In the genomic region with DNA sequence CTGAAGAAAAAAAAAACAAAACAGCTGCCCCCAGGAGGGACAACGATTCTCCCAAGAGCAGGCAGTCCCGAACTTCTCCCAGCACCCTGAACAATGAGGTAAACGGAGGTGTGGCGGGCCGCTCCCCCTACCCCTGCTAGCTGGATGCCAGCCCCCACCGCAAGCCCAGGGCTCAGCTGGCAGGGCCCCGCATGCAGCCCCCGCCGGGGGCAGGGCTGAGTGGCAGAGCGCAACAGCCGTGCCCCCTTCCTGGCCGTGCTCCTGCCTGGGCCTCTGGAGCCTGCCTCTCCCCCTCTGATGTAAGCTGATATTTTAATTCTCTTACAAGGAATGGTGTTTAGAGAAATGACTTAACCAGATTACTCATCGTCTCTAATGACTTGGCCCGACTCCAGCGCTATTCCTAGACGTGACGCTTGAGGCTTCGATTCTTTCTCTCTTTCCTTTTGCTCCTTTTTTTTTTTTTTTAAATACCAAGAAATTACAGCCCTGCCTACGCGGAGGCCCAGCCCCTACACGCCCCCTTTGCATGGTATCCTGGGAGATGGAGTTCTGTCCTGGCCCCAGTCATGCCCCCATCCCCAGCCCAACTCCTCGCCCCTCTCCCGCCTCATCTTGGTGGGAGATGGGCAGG, we compare ENCODE assay signal across 1 cellular context.
TF ChIP-seq lines count a peak whose summit lies in the region.

No MANE protein-coding gene starts in this region.

TF ChIP-seq in K562, 482 proteins besides CTCF, POLR2A, EP300 and RAD21 (continued from another document and continues in another):
- TF ChIP-seq, protein P1, sequence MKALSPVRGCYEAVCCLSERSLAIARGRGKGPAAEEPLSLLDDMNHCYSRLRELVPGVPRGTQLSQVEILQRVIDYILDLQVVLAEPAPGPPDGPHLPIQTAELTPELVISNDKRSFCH (CRISPR knock-in tag; IDR thresholded peaks at IDR 0.05), result no peak
- TF ChIP-seq, protein P1 (tag; IDR thresholded peaks at IDR 0.05), result no peak
- TF ChIP-seq, protein P2, sequence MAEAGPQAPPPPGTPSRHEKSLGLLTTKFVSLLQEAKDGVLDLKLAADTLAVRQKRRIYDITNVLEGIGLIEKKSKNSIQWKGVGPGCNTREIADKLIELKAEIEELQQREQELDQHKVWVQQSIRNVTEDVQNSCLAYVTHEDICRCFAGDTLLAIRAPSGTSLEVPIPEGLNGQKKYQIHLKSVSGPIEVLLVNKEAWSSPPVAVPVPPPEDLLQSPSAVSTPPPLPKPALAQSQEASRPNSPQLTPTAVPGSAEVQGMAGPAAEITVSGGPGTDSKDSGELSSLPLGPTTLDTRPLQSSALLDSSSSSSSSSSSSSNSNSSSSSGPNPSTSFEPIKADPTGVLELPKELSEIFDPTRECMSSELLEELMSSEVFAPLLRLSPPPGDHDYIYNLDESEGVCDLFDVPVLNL (CRISPR knock-in tag; IDR thresholded peaks at IDR 0.05; ENCODE audit: low read depth), result no peak
- TF ChIP-seq ZNF143 (CRISPR knock-in tag; IDR thresholded peaks at IDR 0.05) (peak; percentile 84), ARID2 (IDR thresholded peaks at IDR 0.05) (no peak), PRMT5 (CRISPR knock-in tag; IDR thresholded peaks at IDR 0.05) (no peak), CHCHD3 (CRISPR knock-in tag; IDR thresholded peaks at IDR 0.05) (no peak), BMI1 (IDR thresholded peaks at IDR 0.05; ENCODE audit: low read length) (no peak), ERF (CRISPR knock-in tag; IDR thresholded peaks at IDR 0.05) (no peak), SMARCE1 (IDR thresholded peaks at IDR 0.05) (peak; percentile 69; the same call in 1 of the 2 replicates), MCM2 (IDR thresholded peaks at IDR 0.05; ENCODE audit: low read depth) (no peak), RBBP5 (IDR thresholded peaks at IDR 0.05; ENCODE audit: borderline replicate concordance, insufficient read depth, low read length, poor library complexity, severe bottlenecking) (peak; percentile 27), TRIM28 (IDR thresholded peaks at IDR 0.05) (no peak), ZNF3 (CRISPR knock-in tag; IDR thresholded peaks at IDR 0.05) (no peak), MTA1 (IDR thresholded peaks at IDR 0.05; ENCODE audit: borderline replicate concordance) (no peak), NUFIP1 (IDR thresholded peaks at IDR 0.05; ENCODE audit: partially characterized antibody) (no peak), CBFA2T2 (conservative IDR thresholded peaks at IDR 0.05) (no peak), ZC3H4 (CRISPR knock-in tag; IDR thresholded peaks at IDR 0.05; ENCODE audit: borderline replicate concordance) (no peak), XRCC5 (IDR thresholded peaks at IDR 0.05; ENCODE audit: low read depth, low read length) (0 out of 2 replicates have a peak, but pooled peaks have one; percentile 40), GABPB1 (CRISPR knock-in tag; IDR thresholded peaks at IDR 0.05) (peak; percentile 27; the same call in 1 of the 2 replicates), SRSF1 (IDR thresholded peaks at IDR 0.05; ENCODE audit: low read depth, low read length) (no peak), CREB1 (IDR thresholded peaks at IDR 0.05) (peak; percentile 78), CREB1 (CRISPR knock-in tag; IDR thresholded peaks at IDR 0.05) (peak; percentile 43; the same call in 1 of the 2 replicates), ZNF347 (CRISPR knock-in tag; IDR thresholded peaks at IDR 0.05; ENCODE audit: low read depth) (no peak), NRF1 (conservative IDR thresholded peaks at IDR 0.05 in 1 of 2, IDR thresholded peaks at IDR 0.05 in 1 of 2) (peak; percentile 21 to 28; a peak in 2 of 4 replicates), SPI1 (IDR thresholded peaks at IDR 0.05; ENCODE audit: borderline replicate concordance, low read depth, low read length) (no peak), CEBPB (tag; IDR thresholded peaks at IDR 0.05) (no peak), ZNF586 (CRISPR knock-in tag; conservative IDR thresholded peaks at IDR 0.05) (no peak), SRSF3 (IDR thresholded peaks at IDR 0.05; ENCODE audit: insufficient read depth, low read length) (no peak), MYNN (IDR thresholded peaks at IDR 0.05) (peak; percentile 27; the same call in 1 of the 2 replicates), MYNN (CRISPR knock-in tag; IDR thresholded peaks at IDR 0.05) (no peak), ESRRB (CRISPR knock-in tag; IDR thresholded peaks at IDR 0.05; ENCODE audit: borderline replicate concordance) (no peak), WHSC1 (IDR thresholded peaks at IDR 0.05; ENCODE audit: low read length) (no peak), L3MBTL2 (IDR thresholded peaks at IDR 0.05) (peak; percentile 13; the same call in 1 of the 2 replicates), POLR2AphosphoS2 (IDR thresholded peaks at IDR 0.05; ENCODE audit: low read length) (no peak)
- TF ChIP-seq, protein P3, sequence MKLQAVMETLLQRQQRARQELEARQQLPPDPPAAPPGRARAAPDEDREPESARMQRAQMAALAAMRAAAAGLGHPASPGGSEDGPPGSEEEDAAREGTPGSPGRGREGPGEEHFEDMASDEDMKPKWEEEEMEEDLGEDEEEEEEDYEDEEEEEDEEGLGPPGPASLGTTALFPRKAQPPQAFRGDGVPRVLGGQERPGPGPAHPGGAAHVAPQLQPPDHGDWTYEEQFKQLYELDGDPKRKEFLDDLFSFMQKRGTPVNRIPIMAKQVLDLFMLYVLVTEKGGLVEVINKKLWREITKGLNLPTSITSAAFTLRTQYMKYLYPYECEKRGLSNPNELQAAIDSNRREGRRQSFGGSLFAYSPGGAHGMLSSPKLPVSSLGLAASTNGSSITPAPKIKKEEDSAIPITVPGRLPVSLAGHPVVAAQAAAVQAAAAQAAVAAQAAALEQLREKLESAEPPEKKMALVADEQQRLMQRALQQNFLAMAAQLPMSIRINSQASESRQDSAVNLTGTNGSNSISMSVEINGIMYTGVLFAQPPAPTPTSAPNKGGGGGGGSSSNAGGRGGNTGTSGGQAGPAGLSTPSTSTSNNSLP (IDR thresholded peaks at IDR 0.05; ENCODE audit: borderline replicate concordance, low read depth, low read length), result peak; percentile 90; the same call in 1 of the 2 replicates
- TF ChIP-seq, protein P4, sequence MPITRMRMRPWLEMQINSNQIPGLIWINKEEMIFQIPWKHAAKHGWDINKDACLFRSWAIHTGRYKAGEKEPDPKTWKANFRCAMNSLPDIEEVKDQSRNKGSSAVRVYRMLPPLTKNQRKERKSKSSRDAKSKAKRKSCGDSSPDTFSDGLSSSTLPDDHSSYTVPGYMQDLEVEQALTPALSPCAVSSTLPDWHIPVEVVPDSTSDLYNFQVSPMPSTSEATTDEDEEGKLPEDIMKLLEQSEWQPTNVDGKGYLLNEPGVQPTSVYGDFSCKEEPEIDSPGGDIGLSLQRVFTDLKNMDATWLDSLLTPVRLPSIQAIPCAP (CRISPR knock-in tag; IDR thresholded peaks at IDR 0.05; ENCODE audit: borderline replicate concordance), result no peak
- TF ChIP-seq, protein P5, sequence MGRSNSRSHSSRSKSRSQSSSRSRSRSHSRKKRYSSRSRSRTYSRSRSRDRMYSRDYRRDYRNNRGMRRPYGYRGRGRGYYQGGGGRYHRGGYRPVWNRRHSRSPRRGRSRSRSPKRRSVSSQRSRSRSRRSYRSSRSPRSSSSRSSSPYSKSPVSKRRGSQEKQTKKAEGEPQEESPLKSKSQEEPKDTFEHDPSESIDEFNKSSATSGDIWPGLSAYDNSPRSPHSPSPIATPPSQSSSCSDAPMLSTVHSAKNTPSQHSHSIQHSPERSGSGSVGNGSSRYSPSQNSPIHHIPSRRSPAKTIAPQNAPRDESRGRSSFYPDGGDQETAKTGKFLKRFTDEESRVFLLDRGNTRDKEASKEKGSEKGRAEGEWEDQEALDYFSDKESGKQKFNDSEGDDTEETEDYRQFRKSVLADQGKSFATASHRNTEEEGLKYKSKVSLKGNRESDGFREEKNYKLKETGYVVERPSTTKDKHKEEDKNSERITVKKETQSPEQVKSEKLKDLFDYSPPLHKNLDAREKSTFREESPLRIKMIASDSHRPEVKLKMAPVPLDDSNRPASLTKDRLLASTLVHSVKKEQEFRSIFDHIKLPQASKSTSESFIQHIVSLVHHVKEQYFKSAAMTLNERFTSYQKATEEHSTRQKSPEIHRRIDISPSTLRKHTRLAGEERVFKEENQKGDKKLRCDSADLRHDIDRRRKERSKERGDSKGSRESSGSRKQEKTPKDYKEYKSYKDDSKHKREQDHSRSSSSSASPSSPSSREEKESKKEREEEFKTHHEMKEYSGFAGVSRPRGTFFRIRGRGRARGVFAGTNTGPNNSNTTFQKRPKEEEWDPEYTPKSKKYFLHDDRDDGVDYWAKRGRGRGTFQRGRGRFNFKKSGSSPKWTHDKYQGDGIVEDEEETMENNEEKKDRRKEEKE (IDR thresholded peaks at IDR 0.05; ENCODE audit: borderline replicate concordance in 1 of 2, control insufficient read depth in 1 of 2, low read depth in 2 of 2, low read length in 1 of 2), result no peak
- TF ChIP-seq, protein P6, sequence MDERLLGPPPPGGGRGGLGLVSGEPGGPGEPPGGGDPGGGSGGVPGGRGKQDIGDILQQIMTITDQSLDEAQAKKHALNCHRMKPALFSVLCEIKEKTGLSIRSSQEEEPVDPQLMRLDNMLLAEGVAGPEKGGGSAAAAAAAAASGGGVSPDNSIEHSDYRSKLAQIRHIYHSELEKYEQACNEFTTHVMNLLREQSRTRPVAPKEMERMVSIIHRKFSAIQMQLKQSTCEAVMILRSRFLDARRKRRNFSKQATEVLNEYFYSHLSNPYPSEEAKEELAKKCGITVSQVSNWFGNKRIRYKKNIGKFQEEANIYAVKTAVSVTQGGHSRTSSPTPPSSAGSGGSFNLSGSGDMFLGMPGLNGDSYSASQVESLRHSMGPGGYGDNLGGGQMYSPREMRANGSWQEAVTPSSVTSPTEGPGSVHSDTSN (CRISPR knock-in tag; IDR thresholded peaks at IDR 0.05; ENCODE audit: low read depth), result no peak
- TF ChIP-seq, protein P6 (tag; conservative IDR thresholded peaks at IDR 0.05; ENCODE audit: low read depth), result no peak
- TF ChIP-seq, protein P7, sequence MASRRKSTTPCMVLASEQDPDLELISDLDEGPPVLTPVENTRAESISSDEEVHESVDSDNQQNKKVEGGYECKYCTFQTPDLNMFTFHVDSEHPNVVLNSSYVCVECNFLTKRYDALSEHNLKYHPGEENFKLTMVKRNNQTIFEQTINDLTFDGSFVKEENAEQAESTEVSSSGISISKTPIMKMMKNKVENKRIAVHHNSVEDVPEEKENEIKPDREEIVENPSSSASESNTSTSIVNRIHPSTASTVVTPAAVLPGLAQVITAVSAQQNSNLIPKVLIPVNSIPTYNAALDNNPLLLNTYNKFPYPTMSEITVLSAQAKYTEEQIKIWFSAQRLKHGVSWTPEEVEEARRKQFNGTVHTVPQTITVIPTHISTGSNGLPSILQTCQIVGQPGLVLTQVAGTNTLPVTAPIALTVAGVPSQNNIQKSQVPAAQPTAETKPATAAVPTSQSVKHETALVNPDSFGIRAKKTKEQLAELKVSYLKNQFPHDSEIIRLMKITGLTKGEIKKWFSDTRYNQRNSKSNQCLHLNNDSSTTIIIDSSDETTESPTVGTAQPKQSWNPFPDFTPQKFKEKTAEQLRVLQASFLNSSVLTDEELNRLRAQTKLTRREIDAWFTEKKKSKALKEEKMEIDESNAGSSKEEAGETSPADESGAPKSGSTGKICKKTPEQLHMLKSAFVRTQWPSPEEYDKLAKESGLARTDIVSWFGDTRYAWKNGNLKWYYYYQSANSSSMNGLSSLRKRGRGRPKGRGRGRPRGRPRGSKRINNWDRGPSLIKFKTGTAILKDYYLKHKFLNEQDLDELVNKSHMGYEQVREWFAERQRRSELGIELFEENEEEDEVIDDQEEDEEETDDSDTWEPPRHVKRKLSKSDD (conservative IDR thresholded peaks at IDR 0.05; ENCODE audit: low read length), result no peak
- TF ChIP-seq, protein P8, sequence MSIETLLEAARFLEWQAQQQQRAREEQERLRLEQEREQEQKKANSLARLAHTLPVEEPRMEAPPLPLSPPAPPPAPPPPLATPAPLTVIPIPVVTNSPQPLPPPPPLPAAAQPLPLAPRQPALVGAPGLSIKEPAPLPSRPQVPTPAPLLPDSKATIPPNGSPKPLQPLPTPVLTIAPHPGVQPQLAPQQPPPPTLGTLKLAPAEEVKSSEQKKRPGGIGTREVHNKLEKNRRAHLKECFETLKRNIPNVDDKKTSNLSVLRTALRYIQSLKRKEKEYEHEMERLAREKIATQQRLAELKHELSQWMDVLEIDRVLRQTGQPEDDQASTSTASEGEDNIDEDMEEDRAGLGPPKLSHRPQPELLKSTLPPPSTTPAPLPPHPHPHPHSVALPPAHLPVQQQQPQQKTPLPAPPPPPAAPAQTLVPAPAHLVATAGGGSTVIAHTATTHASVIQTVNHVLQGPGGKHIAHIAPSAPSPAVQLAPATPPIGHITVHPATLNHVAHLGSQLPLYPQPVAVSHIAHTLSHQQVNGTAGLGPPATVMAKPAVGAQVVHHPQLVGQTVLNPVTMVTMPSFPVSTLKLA (conservative IDR thresholded peaks at IDR 0.05), result peak in 1 of 2 experiments; percentile 25; a peak in 1 of 4 replicates
- TF ChIP-seq, protein P9, sequence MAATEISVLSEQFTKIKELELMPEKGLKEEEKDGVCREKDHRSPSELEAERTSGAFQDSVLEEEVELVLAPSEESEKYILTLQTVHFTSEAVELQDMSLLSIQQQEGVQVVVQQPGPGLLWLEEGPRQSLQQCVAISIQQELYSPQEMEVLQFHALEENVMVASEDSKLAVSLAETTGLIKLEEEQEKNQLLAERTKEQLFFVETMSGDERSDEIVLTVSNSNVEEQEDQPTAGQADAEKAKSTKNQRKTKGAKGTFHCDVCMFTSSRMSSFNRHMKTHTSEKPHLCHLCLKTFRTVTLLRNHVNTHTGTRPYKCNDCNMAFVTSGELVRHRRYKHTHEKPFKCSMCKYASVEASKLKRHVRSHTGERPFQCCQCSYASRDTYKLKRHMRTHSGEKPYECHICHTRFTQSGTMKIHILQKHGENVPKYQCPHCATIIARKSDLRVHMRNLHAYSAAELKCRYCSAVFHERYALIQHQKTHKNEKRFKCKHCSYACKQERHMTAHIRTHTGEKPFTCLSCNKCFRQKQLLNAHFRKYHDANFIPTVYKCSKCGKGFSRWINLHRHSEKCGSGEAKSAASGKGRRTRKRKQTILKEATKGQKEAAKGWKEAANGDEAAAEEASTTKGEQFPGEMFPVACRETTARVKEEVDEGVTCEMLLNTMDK (IDR thresholded peaks at IDR 0.05; ENCODE audit: borderline replicate concordance, insufficient read depth, low read depth, low read length, poor library complexity, severe bottlenecking), result no peak
- TF ChIP-seq, protein P10, sequence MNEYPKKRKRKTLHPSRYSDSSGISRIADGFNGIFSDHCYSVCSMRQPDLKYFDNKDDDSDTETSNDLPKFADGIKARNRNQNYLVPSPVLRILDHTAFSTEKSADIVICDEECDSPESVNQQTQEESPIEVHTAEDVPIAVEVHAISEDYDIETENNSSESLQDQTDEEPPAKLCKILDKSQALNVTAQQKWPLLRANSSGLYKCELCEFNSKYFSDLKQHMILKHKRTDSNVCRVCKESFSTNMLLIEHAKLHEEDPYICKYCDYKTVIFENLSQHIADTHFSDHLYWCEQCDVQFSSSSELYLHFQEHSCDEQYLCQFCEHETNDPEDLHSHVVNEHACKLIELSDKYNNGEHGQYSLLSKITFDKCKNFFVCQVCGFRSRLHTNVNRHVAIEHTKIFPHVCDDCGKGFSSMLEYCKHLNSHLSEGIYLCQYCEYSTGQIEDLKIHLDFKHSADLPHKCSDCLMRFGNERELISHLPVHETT (CRISPR knock-in tag; conservative IDR thresholded peaks at IDR 0.05 in 1 of 2, IDR thresholded peaks at IDR 0.05 in 1 of 2), result no peak
